In the genomic region with DNA sequence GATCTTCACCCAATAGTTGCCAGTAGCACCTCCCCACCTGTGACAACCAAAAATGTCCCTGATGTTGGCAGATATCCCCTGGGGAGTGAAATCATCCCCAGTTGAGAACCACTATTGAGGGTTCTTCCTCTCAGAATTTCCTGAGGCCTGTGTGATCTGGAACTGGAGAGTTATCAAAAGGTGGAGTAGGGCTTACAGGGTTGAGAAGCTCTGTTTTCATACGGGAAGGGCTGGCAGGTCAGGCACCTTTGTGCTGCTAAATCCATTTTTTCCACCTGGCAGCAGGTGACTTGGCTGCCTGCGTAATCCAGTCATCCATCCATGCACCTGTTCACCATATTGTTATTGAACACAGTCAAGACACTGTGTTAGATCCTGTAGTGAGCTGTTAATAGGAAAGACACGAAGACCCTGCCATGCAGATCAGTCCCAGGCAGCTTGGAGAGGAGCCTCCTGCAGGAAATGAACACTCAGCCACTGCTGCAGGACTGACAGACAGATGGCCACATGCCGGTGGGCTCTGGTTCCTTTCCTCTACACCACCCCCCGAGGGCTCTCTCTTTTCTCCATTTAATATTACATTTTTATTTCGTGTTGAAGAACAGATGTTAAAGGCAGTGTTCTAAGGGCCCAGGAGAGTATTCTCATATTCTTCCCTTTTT, we compare ENCODE assay signal across 1 cellular context.
TF ChIP-seq lines count a peak whose summit lies in the region.

No MANE protein-coding gene starts in this region.

TF ChIP-seq in GM23338, 12 proteins besides CTCF, POLR2A, EP300 and RAD21 (continued from another document):
- TF ChIP-seq, protein P1, sequence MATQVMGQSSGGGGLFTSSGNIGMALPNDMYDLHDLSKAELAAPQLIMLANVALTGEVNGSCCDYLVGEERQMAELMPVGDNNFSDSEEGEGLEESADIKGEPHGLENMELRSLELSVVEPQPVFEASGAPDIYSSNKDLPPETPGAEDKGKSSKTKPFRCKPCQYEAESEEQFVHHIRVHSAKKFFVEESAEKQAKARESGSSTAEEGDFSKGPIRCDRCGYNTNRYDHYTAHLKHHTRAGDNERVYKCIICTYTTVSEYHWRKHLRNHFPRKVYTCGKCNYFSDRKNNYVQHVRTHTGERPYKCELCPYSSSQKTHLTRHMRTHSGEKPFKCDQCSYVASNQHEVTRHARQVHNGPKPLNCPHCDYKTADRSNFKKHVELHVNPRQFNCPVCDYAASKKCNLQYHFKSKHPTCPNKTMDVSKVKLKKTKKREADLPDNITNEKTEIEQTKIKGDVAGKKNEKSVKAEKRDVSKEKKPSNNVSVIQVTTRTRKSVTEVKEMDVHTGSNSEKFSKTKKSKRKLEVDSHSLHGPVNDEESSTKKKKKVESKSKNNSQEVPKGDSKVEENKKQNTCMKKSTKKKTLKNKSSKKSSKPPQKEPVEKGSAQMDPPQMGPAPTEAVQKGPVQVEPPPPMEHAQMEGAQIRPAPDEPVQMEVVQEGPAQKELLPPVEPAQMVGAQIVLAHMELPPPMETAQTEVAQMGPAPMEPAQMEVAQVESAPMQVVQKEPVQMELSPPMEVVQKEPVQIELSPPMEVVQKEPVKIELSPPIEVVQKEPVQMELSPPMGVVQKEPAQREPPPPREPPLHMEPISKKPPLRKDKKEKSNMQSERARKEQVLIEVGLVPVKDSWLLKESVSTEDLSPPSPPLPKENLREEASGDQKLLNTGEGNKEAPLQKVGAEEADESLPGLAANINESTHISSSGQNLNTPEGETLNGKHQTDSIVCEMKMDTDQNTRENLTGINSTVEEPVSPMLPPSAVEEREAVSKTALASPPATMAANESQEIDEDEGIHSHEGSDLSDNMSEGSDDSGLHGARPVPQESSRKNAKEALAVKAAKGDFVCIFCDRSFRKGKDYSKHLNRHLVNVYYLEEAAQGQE (IDR thresholded peaks at IDR 0.05; ENCODE audit: unreplicated experiment) = no peak
- TF ChIP-seq JUNB (IDR thresholded peaks at IDR 0.05; ENCODE audit: unreplicated experiment) (no peak), STAT1 (IDR thresholded peaks at IDR 0.05; ENCODE audit: unreplicated experiment) (no peak), EZH2phosphoT487 (IDR thresholded peaks at IDR 0.05; ENCODE audit: unreplicated experiment) (no peak), ZNF114 (CRISPR knock-in tag; IDR thresholded peaks at IDR 0.05) (no peak), EZH2 (IDR thresholded peaks at IDR 0.05; ENCODE audit: low read depth, unreplicated experiment) (no peak), POLR2AphosphoS5 (IDR thresholded peaks at IDR 0.05; ENCODE audit: low read depth) (no peak)
- TF ChIP-seq, protein P2, sequence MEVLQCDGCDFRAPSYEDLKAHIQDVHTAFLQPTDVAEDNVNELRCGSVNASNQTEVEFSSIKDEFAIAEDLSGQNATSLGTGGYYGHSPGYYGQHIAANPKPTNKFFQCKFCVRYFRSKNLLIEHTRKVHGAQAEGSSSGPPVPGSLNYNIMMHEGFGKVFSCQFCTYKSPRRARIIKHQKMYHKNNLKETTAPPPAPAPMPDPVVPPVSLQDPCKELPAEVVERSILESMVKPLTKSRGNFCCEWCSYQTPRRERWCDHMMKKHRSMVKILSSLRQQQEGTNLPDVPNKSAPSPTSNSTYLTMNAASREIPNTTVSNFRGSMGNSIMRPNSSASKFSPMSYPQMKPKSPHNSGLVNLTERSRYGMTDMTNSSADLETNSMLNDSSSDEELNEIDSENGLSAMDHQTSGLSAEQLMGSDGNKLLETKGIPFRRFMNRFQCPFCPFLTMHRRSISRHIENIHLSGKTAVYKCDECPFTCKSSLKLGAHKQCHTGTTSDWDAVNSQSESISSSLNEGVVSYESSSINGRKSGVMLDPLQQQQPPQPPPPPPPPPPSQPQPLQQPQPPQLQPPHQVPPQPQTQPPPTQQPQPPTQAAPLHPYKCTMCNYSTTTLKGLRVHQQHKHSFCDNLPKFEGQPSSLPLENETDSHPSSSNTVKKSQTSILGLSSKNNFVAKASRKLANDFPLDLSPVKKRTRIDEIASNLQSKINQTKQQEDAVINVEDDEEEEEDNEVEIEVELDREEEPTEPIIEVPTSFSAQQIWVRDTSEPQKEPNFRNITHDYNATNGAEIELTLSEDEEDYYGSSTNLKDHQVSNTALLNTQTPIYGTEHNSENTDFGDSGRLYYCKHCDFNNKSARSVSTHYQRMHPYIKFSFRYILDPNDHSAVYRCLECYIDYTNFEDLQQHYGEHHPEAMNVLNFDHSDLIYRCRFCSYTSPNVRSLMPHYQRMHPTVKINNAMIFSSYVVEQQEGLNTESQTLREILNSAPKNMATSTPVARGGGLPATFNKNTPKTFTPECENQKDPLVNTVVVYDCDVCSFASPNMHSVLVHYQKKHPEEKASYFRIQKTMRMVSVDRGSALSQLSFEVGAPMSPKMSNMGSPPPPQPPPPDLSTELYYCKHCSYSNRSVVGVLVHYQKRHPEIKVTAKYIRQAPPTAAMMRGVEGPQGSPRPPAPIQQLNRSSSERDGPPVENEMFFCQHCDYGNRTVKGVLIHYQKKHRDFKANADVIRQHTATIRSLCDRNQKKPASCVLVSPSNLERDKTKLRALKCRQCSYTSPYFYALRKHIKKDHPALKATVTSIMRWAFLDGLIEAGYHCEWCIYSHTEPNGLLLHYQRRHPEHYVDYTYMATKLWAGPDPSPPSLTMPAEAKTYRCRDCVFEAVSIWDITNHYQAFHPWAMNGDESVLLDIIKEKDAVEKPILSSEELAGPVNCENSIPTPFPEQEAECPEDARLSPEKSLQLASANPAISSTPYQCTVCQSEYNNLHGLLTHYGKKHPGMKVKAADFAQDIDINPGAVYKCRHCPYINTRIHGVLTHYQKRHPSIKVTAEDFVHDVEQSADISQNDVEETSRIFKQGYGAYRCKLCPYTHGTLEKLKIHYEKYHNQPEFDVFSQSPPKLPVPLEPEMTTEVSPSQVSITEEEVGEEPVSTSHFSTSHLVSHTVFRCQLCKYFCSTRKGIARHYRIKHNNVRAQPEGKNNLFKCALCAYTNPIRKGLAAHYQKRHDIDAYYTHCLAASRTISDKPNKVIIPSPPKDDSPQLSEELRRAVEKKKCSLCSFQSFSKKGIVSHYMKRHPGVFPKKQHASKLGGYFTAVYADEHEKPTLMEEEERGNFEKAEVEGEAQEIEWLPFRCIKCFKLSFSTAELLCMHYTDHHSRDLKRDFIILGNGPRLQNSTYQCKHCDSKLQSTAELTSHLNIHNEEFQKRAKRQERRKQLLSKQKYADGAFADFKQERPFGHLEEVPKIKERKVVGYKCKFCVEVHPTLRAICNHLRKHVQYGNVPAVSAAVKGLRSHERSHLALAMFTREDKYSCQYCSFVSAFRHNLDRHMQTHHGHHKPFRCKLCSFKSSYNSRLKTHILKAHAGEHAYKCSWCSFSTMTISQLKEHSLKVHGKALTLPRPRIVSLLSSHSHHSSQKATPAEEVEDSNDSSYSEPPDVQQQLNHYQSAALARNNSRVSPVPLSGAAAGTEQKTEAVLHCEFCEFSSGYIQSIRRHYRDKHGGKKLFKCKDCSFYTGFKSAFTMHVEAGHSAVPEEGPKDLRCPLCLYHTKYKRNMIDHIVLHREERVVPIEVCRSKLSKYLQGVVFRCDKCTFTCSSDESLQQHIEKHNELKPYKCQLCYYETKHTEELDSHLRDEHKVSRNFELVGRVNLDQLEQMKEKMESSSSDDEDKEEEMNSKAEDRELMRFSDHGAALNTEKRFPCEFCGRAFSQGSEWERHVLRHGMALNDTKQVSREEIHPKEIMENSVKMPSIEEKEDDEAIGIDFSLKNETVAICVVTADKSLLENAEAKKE (CRISPR knock-in tag; IDR thresholded peaks at IDR 0.05) = no peak
- TF ChIP-seq, protein P3, sequence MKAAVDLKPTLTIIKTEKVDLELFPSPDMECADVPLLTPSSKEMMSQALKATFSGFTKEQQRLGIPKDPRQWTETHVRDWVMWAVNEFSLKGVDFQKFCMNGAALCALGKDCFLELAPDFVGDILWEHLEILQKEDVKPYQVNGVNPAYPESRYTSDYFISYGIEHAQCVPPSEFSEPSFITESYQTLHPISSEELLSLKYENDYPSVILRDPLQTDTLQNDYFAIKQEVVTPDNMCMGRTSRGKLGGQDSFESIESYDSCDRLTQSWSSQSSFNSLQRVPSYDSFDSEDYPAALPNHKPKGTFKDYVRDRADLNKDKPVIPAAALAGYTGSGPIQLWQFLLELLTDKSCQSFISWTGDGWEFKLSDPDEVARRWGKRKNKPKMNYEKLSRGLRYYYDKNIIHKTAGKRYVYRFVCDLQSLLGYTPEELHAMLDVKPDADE (IDR thresholded peaks at IDR 0.05) = no peak
